Comparison of ENCODE assay signal across 8 cellular contexts in genomic region chr11:93740802-93741093, GRCh38. TPM values are rescaled to one million over a fixed set of nuclear protein-coding genes. Genes with fewer than 3 reads are reported as not detected.
DNase-seq lines count a peak whose midpoint lies in the region; ATAC-seq, FAIRE-seq and TF ChIP-seq lines count a peak whose summit lies in the region.

No MANE protein-coding gene starts in this region.

- H3K27ac ChIP-seq in K562 (ENCODE audit: extremely low read depth, low read depth, low read length) (peak overlapping the region; percentile 98), iPS-20b (ENCODE audit: low read length) (peak overlapping the region; percentile 87)

- no peak for TF ChIP-seq EP300 in K562 (IDR thresholded peaks at IDR 0.05; ENCODE audit: low read length)

- H4K20me1 ChIP-seq in K562 (replicated peaks; ENCODE audit: control insufficient read depth, insufficient read depth, low read length): no peaks in the 10 kb centered on the region; the same call in none of the 2 replicates

- BruUV-seq in K562 (replicated peaks; lab: Mats Ljungman, UMichigan): no TSS peak

- H3K36me3 ChIP-seq in K562 (ENCODE audit: control insufficient read depth, insufficient read depth, low read length) (peaks cover 55% of the 10 kb centered on the region), iPS-20b (ENCODE audit: insufficient read depth, low read depth, low read length) (peaks cover 48% of the 10 kb centered on the region)

- peak; percentile 24 for DNase-seq in GM10266 (ENCODE audit: extremely low spot score)
- peak; percentile 11 for DNase-seq in NCI-H1048 (lab: John Stamatoyannopoulos, UW)
- peak; percentile 23 for DNase-seq in T-helper 22 cell (ENCODE audit: low read depth)
- peak in 3 of 4 experiments; percentile 36 to 80 (median 60) for DNase-seq in K562 (ENCODE audit: extremely low read depth in 1 of 4, low spot score in 3 of 4)
- peak; percentile 60 for DNase-seq in stimulated activated CD4-positive, alpha-beta T cell treated with anti-CD3 and anti-CD28 coated beads, Interleukin-12 subunit alpha, Interleukin-12 subunit beta, amount 100 ng/mL, for 4 hours
- no peak for DNase-seq in retina

- peak overlapping the region; percentile 79 for H3K4me3 ChIP-seq in K562
- peak overlapping the region; percentile 99 for H3K4me3 ChIP-seq in iPS-20b (ENCODE audit: low read length)

- WGBS in K562 (ENCODE audit: insufficient coverage, low coverage, missing lambda C conversion rate): 2% methylated on average over 18 of the region's 18 CpGs

- POLR2A ChIA-PET in K562 (lab: Yijun Ruan, JAX): interaction anchor here (0.8 to 5.1 kb wide), 22 partner anchors 10 to 737 kb away, joined by 3 to 98 read pairs (median 8); partner anchors contain the start of genes CEP295, MED17 and VSTM5

- H3K79me2 ChIP-seq in K562 (ENCODE audit: control insufficient read depth, insufficient read depth, low read length): peaks cover 73% of the 10 kb centered on the region

- in situ Hi-C loops in K562 (cut with MboI): no loop called here

- FAIRE-seq in K562 (lab: Jason Lieb, UNC): no peak

- H3K9ac ChIP-seq in K562 (ENCODE audit: insufficient read depth in 1 of 2, low read depth in 2 of 2, low read length in 2 of 2) (peak overlapping the region; percentile 99 to 100), iPS-20b (ENCODE audit: low read depth, low read length) (peak overlapping the region; percentile 100)

- H3K27me3 ChIP-seq in K562 (ENCODE audit: control insufficient read depth in 2 of 2, insufficient read depth in 2 of 2, low read length in 2 of 2) (no peaks in the 10 kb centered on the region), iPS-20b (ENCODE audit: insufficient read depth, low read length) (no peaks in the 10 kb centered on the region)

- H3K4me1 ChIP-seq in K562 (replicated peaks in 1 of 2; ENCODE audit: control insufficient read depth in 2 of 2, insufficient read depth in 2 of 2, low read length in 2 of 2) (peaks cover 4 to 10% of the 10 kb centered on the region in 2 experiments; a peak in 4 of 5 replicates), iPS-20b (ENCODE audit: insufficient read depth, low read length) (peaks cover 14% of the 10 kb centered on the region)

- peak overlapping the region; percentile 95 for H3K4me2 ChIP-seq in K562 (ENCODE audit: insufficient read depth, low read length)

- intact Hi-C loops in K562 (cut with micrococcal nuclease): loop anchor here (1.0 kb wide), 2 partner anchors 22 to 44 kb away; partner anchors contain the start of gene MED17

- ATAC-seq in HG02571 (IDR thresholded peaks at IDR 0.05; ENCODE audit: unreplicated experiment) (peak; percentile 37), K562 (peak; percentile 76)

- H3K9me3 ChIP-seq in K562 (replicated peaks; ENCODE audit: control insufficient read depth, insufficient read depth, low read depth, low read length) (no peaks in the 10 kb centered on the region), iPS-20b (ENCODE audit: insufficient read depth, low read depth, low read length) (no peaks in the 10 kb centered on the region)

- no peak for TF ChIP-seq POLR2A in K562 (conservative IDR thresholded peaks at IDR 0.05)

- H2AFZ ChIP-seq in K562 (ENCODE audit: low read depth, low read length): peak overlapping the region; percentile 60; the same call in 1 of the 2 replicates

- no peaks in the 10 kb centered on the region for H3K9me1 ChIP-seq in K562 (ENCODE audit: control insufficient read depth, insufficient read depth, low read length)

- CTCF ChIA-PET in K562 (lab: Yijun Ruan, JAX; ENCODE audit: low intra/inter-chr PET ratio): no interaction called here

- no peak for TF ChIP-seq RAD21 in K562 (CRISPR knock-in tag; conservative IDR thresholded peaks at IDR 0.05 in 1 of 2, IDR thresholded peaks at IDR 0.05 in 1 of 2)

- no peak for TF ChIP-seq CTCF in GM10266 (IDR thresholded peaks at IDR 0.05; ENCODE audit: control insufficient read depth, insufficient read depth, low read depth, missing control alignments)
- 0 out of 6 replicates have a peak, but pooled peaks of 1 of the 3 experiments have one; percentile 2 for TF ChIP-seq CTCF in K562 (IDR thresholded peaks at IDR 0.05 in 2 of 3, conservative IDR thresholded peaks at IDR 0.05 in 1 of 3; ENCODE audit: insufficient read depth in 2 of 3, low read depth in 1 of 3, low read length in 3 of 3)

TF ChIP-seq in K562, 482 proteins besides CTCF, POLR2A, EP300 and RAD21 (continues in another document):
- TF ChIP-seq TEAD1 (CRISPR knock-in tag; IDR thresholded peaks at IDR 0.05): peak in 1 of 2 experiments; percentile 40; a peak in 2 of 4 replicates
- no peak for TF ChIP-seq ID3 (CRISPR knock-in tag; IDR thresholded peaks at IDR 0.05)
- 0 out of 2 replicates have a peak, but pooled peaks have one; percentile 51 for TF ChIP-seq ID3 (tag; IDR thresholded peaks at IDR 0.05)
- peak; percentile 82 for TF ChIP-seq ZNF395 (CRISPR knock-in tag; IDR thresholded peaks at IDR 0.05)

RNA-seq across cellular contexts. Expression of gene TAF1D, which starts 0.5 kb away (rescaled TPM):
- total RNA-seq in K562 (2011; cell fraction: chromatin; rRNA removed; ENCODE audit: low replicate concordance): 288 and 1,250 TPM in 2 replicates
- total RNA-seq in K562 (2011; cell fraction: nucleolus; rRNA removed): 323 and 380 TPM in 2 replicates
- total RNA-seq in K562 (2011; cell fraction: nucleoplasm; rRNA removed): 528 and 703 TPM in 2 replicates
- total RNA-seq in K562 (2014; rRNA removed) (155 and 182 TPM in 2 replicates), K562 (2014; rRNA removed; fragmentation: Illumina TruSeq; extraction: Trizol) (313 and 326 TPM in 2 replicates), K562 (2015; rRNA removed; fragmentation: Illumina TruSeq; extraction: Trizol) (301 and 347 TPM in 2 replicates), K562 (2021) (189 and 193 TPM in 2 replicates)
- polyA plus RNA-seq in K562 (2011; rRNA removed) (208 and 270 TPM in 2 replicates), K562 (2014; fragmentation: Illumina TruSeq; extraction: Trizol) (203 and 250 TPM in 2 replicates), K562 (2014; fragmentation: Nextera tagmentation; extraction: Ambion mirVana) (100 to 1,000 TPM; 122 to 123 TPM), K562 (2014; rRNA removed) (245 and 293 TPM in 2 replicates)
- 21.9 and 72.7 TPM in 2 replicates for polyA plus RNA-seq in K562 (2011; cell fraction: cytosol; rRNA removed)
- polyA plus RNA-seq in K562 (2011; cell fraction: nucleus; rRNA removed): 340 and 474 TPM in 2 replicates
- 127 and 137 TPM in 2 replicates for polyA plus RNA-seq in K562 (2012)
- polyA minus RNA-seq in K562 (2011; rRNA and poly(A)+ RNA removed): 237 and 271 TPM in 2 replicates
- polyA minus RNA-seq in K562 (2011; cell fraction: cytosol; rRNA and poly(A)+ RNA removed): 59.7 and 102 TPM in 2 replicates
- polyA minus RNA-seq in K562 (2011; cell fraction: nucleus; rRNA and poly(A)+ RNA removed): 469 and 813 TPM in 2 replicates

RNA-seq across cellular contexts. Expression of gene C11orf54, which starts 0.7 kb away (rescaled TPM):
- total RNA-seq in K562 (2011; cell fraction: chromatin; rRNA removed; ENCODE audit: low replicate concordance): 16.6 and 50.4 TPM in 2 replicates
- total RNA-seq in K562 (2011; cell fraction: nucleolus; rRNA removed): 8.3 and 11.8 TPM in 2 replicates
- 15.0 and 27.5 TPM in 2 replicates for total RNA-seq in K562 (2011; cell fraction: nucleoplasm; rRNA removed)
- total RNA-seq in K562 (2014; rRNA removed): 12.0 and 13.4 TPM in 2 replicates
- 23.1 and 30.5 TPM in 2 replicates for total RNA-seq in K562 (2014; rRNA removed; fragmentation: Illumina TruSeq; extraction: Trizol)
- total RNA-seq in K562 (2015; rRNA removed; fragmentation: Illumina TruSeq; extraction: Trizol): 15.3 and 16.8 TPM in 2 replicates
- 13.1 and 15.6 TPM in 2 replicates for total RNA-seq in K562 (2021)
- 26.7 and 33.0 TPM in 2 replicates for polyA plus RNA-seq in K562 (2011; rRNA removed)
- polyA plus RNA-seq in K562 (2011; cell fraction: cytosol; rRNA removed): 4.4 and 11.8 TPM in 2 replicates
- 11.0 and 29.8 TPM in 2 replicates for polyA plus RNA-seq in K562 (2011; cell fraction: nucleus; rRNA removed)
- 13.4 and 23.0 TPM in 2 replicates for polyA plus RNA-seq in K562 (2012)
- 24.3 and 25.0 TPM in 2 replicates for polyA plus RNA-seq in K562 (2014; fragmentation: Illumina TruSeq; extraction: Trizol)
- polyA plus RNA-seq in K562 (2014; fragmentation: Nextera tagmentation; extraction: Ambion mirVana): 10 to 100 TPM; 31.5 to 31.7 TPM
- 15.9 and 18.3 TPM in 2 replicates for polyA plus RNA-seq in K562 (2014; rRNA removed)
- 19.7 and 24.9 TPM in 2 replicates for polyA minus RNA-seq in K562 (2011; rRNA and poly(A)+ RNA removed)
- 8.9 and 11.4 TPM in 2 replicates for polyA minus RNA-seq in K562 (2011; cell fraction: cytosol; rRNA and poly(A)+ RNA removed)
- 4.7 and 9.4 TPM in 2 replicates for polyA minus RNA-seq in K562 (2011; cell fraction: nucleus; rRNA and poly(A)+ RNA removed)

RNA-seq across cellular contexts. Expression of gene MED17, which starts 43.3 kb away (rescaled TPM):
- total RNA-seq in K562 (2011; cell fraction: chromatin; rRNA removed; ENCODE audit: low replicate concordance): 55.0 and 121 TPM in 2 replicates
- total RNA-seq in K562 (2011; cell fraction: nucleolus; rRNA removed): 36.2 and 37.2 TPM in 2 replicates
- 65.5 and 106 TPM in 2 replicates for total RNA-seq in K562 (2011; cell fraction: nucleoplasm; rRNA removed)
- total RNA-seq in K562 (2014; rRNA removed): 29.8 and 30.7 TPM in 2 replicates
- 34.5 and 35.1 TPM in 2 replicates for total RNA-seq in K562 (2014; rRNA removed; fragmentation: Illumina TruSeq; extraction: Trizol)
- total RNA-seq in K562 (2015; rRNA removed; fragmentation: Illumina TruSeq; extraction: Trizol): 31.5 and 32.4 TPM in 2 replicates
- 34.7 and 35.0 TPM in 2 replicates for total RNA-seq in K562 (2021)
- 20.3 and 22.0 TPM in 2 replicates for polyA plus RNA-seq in K562 (2011; rRNA removed)
- 7.8 and 8.2 TPM in 2 replicates for polyA plus RNA-seq in K562 (2011; cell fraction: cytosol; rRNA removed)
- polyA plus RNA-seq in K562 (2011; cell fraction: nucleus; rRNA removed): 31.3 and 40.5 TPM in 2 replicates
- 12.7 and 15.4 TPM in 2 replicates for polyA plus RNA-seq in K562 (2012)
- polyA plus RNA-seq in K562 (2014; fragmentation: Illumina TruSeq; extraction: Trizol): 22.1 and 26.8 TPM in 2 replicates
- polyA plus RNA-seq in K562 (2014; fragmentation: Nextera tagmentation; extraction: Ambion mirVana): 1 to 10 TPM; 6.7 to 7.7 TPM
- 21.5 and 21.7 TPM in 2 replicates for polyA plus RNA-seq in K562 (2014; rRNA removed)
- 30.5 and 37.4 TPM in 2 replicates for polyA minus RNA-seq in K562 (2011; rRNA and poly(A)+ RNA removed)
- 11.0 and 14.2 TPM in 2 replicates for polyA minus RNA-seq in K562 (2011; cell fraction: cytosol; rRNA and poly(A)+ RNA removed)
- polyA minus RNA-seq in K562 (2011; cell fraction: nucleus; rRNA and poly(A)+ RNA removed): 36.9 and 49.5 TPM in 2 replicates
